ENCODE assay signal across 1 cellular context in genomic region chr1:201828820-201829774, GRCh38.
TF ChIP-seq lines count a peak whose summit lies in the region.

Gene IPO9, plus strand, starts transcription at chr1:201829157. Its CDS starts 53 bp downstream, at chr1:201829210.

TF ChIP-seq in K562, 482 proteins besides CTCF, POLR2A, EP300 and RAD21 (continued from another document and continues in another):
- TF ChIP-seq USF1 (CRISPR knock-in tag; IDR thresholded peaks at IDR 0.05): 0 out of 2 replicates have a peak, but pooled peaks have one; percentile 21
- no peak for TF ChIP-seq ZNF408 (CRISPR knock-in tag; IDR thresholded peaks at IDR 0.05; ENCODE audit: low read depth)
- 0 out of 2 replicates have a peak, but pooled peaks have one; percentile 16 for TF ChIP-seq MYNN (IDR thresholded peaks at IDR 0.05)
- no peak for TF ChIP-seq MYNN (CRISPR knock-in tag; IDR thresholded peaks at IDR 0.05)
- TF ChIP-seq ZNF707 (CRISPR knock-in tag; conservative IDR thresholded peaks at IDR 0.05): no peak
- TF ChIP-seq TBP (optimal IDR thresholded peaks at IDR 0.05; ENCODE audit: low read depth, low read length): peak; percentile 95
- TF ChIP-seq CTBP1 (IDR thresholded peaks at IDR 0.05; ENCODE audit: borderline replicate concordance): peak; percentile 87
- TF ChIP-seq YY1 (IDR thresholded peaks at IDR 0.05; ENCODE audit: borderline replicate concordance in 1 of 3, control insufficient read depth in 1 of 3, extremely low read depth in 1 of 3, insufficient read depth in 3 of 3, insufficient read length in 1 of 3, insufficient replicate concordance in 2 of 3, low read depth in 1 of 3, low read length in 2 of 3): peak; percentile 82 to 98 (median 97)
- TF ChIP-seq E2F4 (CRISPR knock-in tag; IDR thresholded peaks at IDR 0.05; ENCODE audit: low read depth): peak; percentile 76
- TF ChIP-seq ZNF511 (CRISPR knock-in tag; IDR thresholded peaks at IDR 0.05): peak; percentile 48; the same call in 1 of the 2 replicates
- TF ChIP-seq ARNT (IDR thresholded peaks at IDR 0.05): no peak; a peak in 1 of 4 replicates
- no peak for TF ChIP-seq MEF2A (IDR thresholded peaks at IDR 0.05; ENCODE audit: control insufficient read depth, low read depth, low read length)
- TF ChIP-seq CXXC5 (CRISPR knock-in tag; IDR thresholded peaks at IDR 0.05): peak; percentile 89
- TF ChIP-seq ZNF740 (CRISPR knock-in tag; IDR thresholded peaks at IDR 0.05): no peak
- no peak; a peak in 1 of 4 replicates for TF ChIP-seq ZNF740 (tag; IDR thresholded peaks at IDR 0.05)
- peak; percentile 99 for TF ChIP-seq PHF8 (IDR thresholded peaks at IDR 0.05; ENCODE audit: borderline replicate concordance, low read length)
- TF ChIP-seq RBM25 (IDR thresholded peaks at IDR 0.05; ENCODE audit: low read depth, low read length, severe bottlenecking): peak; percentile 88
- no peak for TF ChIP-seq ZNF277 (CRISPR knock-in tag; IDR thresholded peaks at IDR 0.05; ENCODE audit: borderline replicate concordance)
- no peak for TF ChIP-seq POLR2AphosphoS2 (IDR thresholded peaks at IDR 0.05; ENCODE audit: low read length)
- TF ChIP-seq CC2D1A (IDR thresholded peaks at IDR 0.05): no peak
- peak; percentile 75; the same call in 1 of the 2 replicates for TF ChIP-seq HDAC2 (IDR thresholded peaks at IDR 0.05)
- TF ChIP-seq TEAD4 (IDR thresholded peaks at IDR 0.05; ENCODE audit: low read length): peak; percentile 22; the same call in 1 of the 2 replicates
- TF ChIP-seq TEAD4 (CRISPR knock-in tag; IDR thresholded peaks at IDR 0.05; ENCODE audit: borderline replicate concordance): no peak
- TF ChIP-seq ZNF79 (CRISPR knock-in tag; IDR thresholded peaks at IDR 0.05; ENCODE audit: low read depth): no peak
- TF ChIP-seq ZBTB33 (CRISPR knock-in tag; IDR thresholded peaks at IDR 0.05): peak; percentile 56; the same call in 1 of the 2 replicates
- TF ChIP-seq ZC3H4 (CRISPR knock-in tag; IDR thresholded peaks at IDR 0.05; ENCODE audit: borderline replicate concordance): no peak
- TF ChIP-seq POU5F1 (IDR thresholded peaks at IDR 0.05; ENCODE audit: borderline replicate concordance, low read depth, low read length, partially characterized antibody): peak; percentile 98
- peak; percentile 44; the same call in 1 of the 2 replicates for TF ChIP-seq ZNF324 (CRISPR knock-in tag; IDR thresholded peaks at IDR 0.05)
- TF ChIP-seq HMGXB4 (CRISPR knock-in tag; IDR thresholded peaks at IDR 0.05): no peak; the same call in 1 of the 2 replicates
- TF ChIP-seq PML (IDR thresholded peaks at IDR 0.05; ENCODE audit: low read length): peak; percentile 85
- no peak for TF ChIP-seq MTA2 (IDR thresholded peaks at IDR 0.05; ENCODE audit: low read depth)
- TF ChIP-seq EZH2 (IDR thresholded peaks at IDR 0.05; ENCODE audit: borderline replicate concordance, low read depth, low read length): no peak
- TF ChIP-seq ATF7 (IDR thresholded peaks at IDR 0.05): peak; percentile 85
- peak; percentile 95 for TF ChIP-seq THAP12 (CRISPR knock-in tag; IDR thresholded peaks at IDR 0.05)
- no peak for TF ChIP-seq ZNF274 (IDR thresholded peaks at IDR 0.05; ENCODE audit: borderline replicate concordance, low read depth, low read length)
- TF ChIP-seq SUPT5H (IDR thresholded peaks at IDR 0.05): peak; percentile 99
- no peak for TF ChIP-seq RFX5 (IDR thresholded peaks at IDR 0.05; ENCODE audit: low read depth, low read length)
- peak in 1 of 2 experiments; percentile 71; a peak in 2 of 4 replicates for TF ChIP-seq UBTF (IDR thresholded peaks at IDR 0.05; ENCODE audit: borderline replicate concordance in 1 of 2, low read depth in 2 of 2, low read length in 2 of 2)
- TF ChIP-seq ZNF143 (CRISPR knock-in tag; IDR thresholded peaks at IDR 0.05): no peak
- peak in 1 of 2 experiments; percentile 77; a peak in 2 of 3 replicates for TF ChIP-seq CBX3 (IDR thresholded peaks at IDR 0.05; ENCODE audit: borderline replicate concordance in 1 of 2, low read length in 2 of 2)
- TF ChIP-seq SLC30A9 (CRISPR knock-in tag; IDR thresholded peaks at IDR 0.05): no peak
- peak; percentile 80 for TF ChIP-seq KLF16 (IDR thresholded peaks at IDR 0.05)
- TF ChIP-seq ZBTB12 (CRISPR knock-in tag; IDR thresholded peaks at IDR 0.05): peak; percentile 52; the same call in 1 of the 2 replicates
- peak; percentile 63; the same call in 1 of the 2 replicates for TF ChIP-seq ZNF583 (CRISPR knock-in tag; IDR thresholded peaks at IDR 0.05)
- TF ChIP-seq ELF4 (CRISPR knock-in tag; IDR thresholded peaks at IDR 0.05): 0 out of 2 replicates have a peak, but pooled peaks have one; percentile 53
- 0 out of 2 replicates have a peak, but pooled peaks have one; percentile 29 for TF ChIP-seq SMARCE1 (IDR thresholded peaks at IDR 0.05)
- TF ChIP-seq ZBTB7A (IDR thresholded peaks at IDR 0.05; ENCODE audit: borderline replicate concordance, control insufficient read depth, low read depth, low read length): peak; percentile 76; the same call in 1 of the 2 replicates
- TF ChIP-seq ZEB2 (IDR thresholded peaks at IDR 0.05): peak; percentile 27; the same call in 1 of the 2 replicates
- no peak for TF ChIP-seq RBM17 (IDR thresholded peaks at IDR 0.05; ENCODE audit: borderline replicate concordance, low read depth, low read length)
- no peak for TF ChIP-seq ASH1L (IDR thresholded peaks at IDR 0.05; ENCODE audit: borderline replicate concordance, low read depth, partially characterized antibody)
- no peak for TF ChIP-seq ATF2 (CRISPR knock-in tag; IDR thresholded peaks at IDR 0.05)
